17 cellular contexts compared by ENCODE assay signal in the genomic region with DNA sequence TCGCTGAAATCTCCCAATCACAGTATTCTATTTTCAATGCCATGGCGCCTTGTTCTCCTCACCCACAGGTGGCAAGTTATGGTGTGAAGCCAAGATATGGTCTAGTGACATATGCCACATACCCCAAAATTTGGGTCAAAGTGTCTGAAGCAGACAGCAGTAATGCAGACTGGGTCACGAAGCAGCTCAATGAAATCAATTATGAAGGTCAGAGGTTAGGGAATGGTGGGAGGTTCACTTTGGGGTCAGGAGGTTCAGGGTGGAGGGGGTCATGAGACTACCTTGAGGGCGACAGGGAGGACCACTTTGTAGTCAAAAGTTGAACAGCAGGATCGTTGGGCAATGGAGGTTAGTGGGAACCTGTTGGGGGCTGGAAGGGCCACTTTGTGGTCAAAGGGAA. TPM values are rescaled to one million over a fixed set of nuclear protein-coding genes. Genes with fewer than 3 reads are reported as not detected.
"Had no signal": no experiment of that assay in that cellular context is flagged by ENCODE, and none has a peak within 500 bp of the region (broad histone marks: within the 10 kb centered on the region; RNA-seq: fewer than 3 reads in every experiment).

No MANE protein-coding gene starts in this region.

- H3K4me3 ChIP-seq: cardiac muscle cell, dorsolateral prefrontal cortex, gastrocnemius medialis, heart left ventricle, lower lobe of right lung, pancreas, tibial artery had no signal

- H3K27me3 ChIP-seq: cardiac muscle cell, dorsolateral prefrontal cortex, pancreas, tibial artery had no signal

- H3K4me1 ChIP-seq: gastrocnemius medialis had no signal

- H3K4me3 Mint-ChIP-seq: activated naive CD8-positive, alpha-beta T cell treated with anti-CD3 and anti-CD28 coated beads, Interleukin-2, amount 50 U/mL, for 24 hours; activated T-helper 1 cell treated with anti-CD3 and anti-CD28 coated beads, Interleukin-12 subunit alpha, Interleukin-12 subunit beta, Interleukin-2, Interleukin-4 antibody, amounts not matched to agents 30 ng/mL and 10 ng/mL and 1 ng/mL, durations not matched to agents 14 hours and 24 hours and 36 hours; endodermal cell; mesothelial cell of epicardium; stimulated activated memory B cell treated with anti-CD40 and anti-IgM and Interleukin-4, amounts not matched to agents 10 μg/mL and 1 μg/mL and 100 μg/mL, for 72 hours had no signal

- DNase-seq: activated naive CD4-positive, alpha-beta T cell; activated naive CD8-positive, alpha-beta T cell treated with anti-CD3 and anti-CD28 coated beads, Interleukin-2, amount 50 U/mL, for 24 hours; dorsolateral prefrontal cortex; gastrocnemius medialis; heart left ventricle; lower lobe of right lung; pancreas; stimulated activated CD4-positive, alpha-beta T cell treated with anti-CD3 and anti-CD28 coated beads, Interleukin-2, amount 100 ng/mL, for 48 hours; T-helper 9 cell; tibial artery had no signal

- H3K4me1 Mint-ChIP-seq: endodermal cell, mesothelial cell of epicardium had no signal

- ATAC-seq: activated CD4-positive, CD25-positive, alpha-beta regulatory T cell treated with anti-CD3 and anti-CD28 coated beads, Interleukin-2, amount 50 U/mL, for 24 hours; activated naive CD8-positive, alpha-beta T cell treated with anti-CD3 and anti-CD28 coated beads, Interleukin-2, amount 50 U/mL, for 24 hours; gastrocnemius medialis; heart left ventricle; lower lobe of right lung; pancreas; stimulated activated memory B cell treated with anti-CD40 and anti-IgM and Interleukin-4, amounts not matched to agents 10 μg/mL and 1 μg/mL and 100 μg/mL, for 72 hours had no signal

- H3K9me3 Mint-ChIP-seq: activated naive CD8-positive, alpha-beta T cell treated with anti-CD3 and anti-CD28 coated beads, Interleukin-2, amount 50 U/mL, for 24 hours; activated T-helper 1 cell treated with anti-CD3 and anti-CD28 coated beads, Interleukin-12 subunit alpha, Interleukin-12 subunit beta, Interleukin-2, Interleukin-4 antibody, amounts not matched to agents 30 ng/mL and 10 ng/mL and 1 ng/mL, durations not matched to agents 14 hours and 24 hours and 36 hours; endodermal cell; mesothelial cell of epicardium; stimulated activated memory B cell treated with anti-CD40 and anti-IgM and Interleukin-4, amounts not matched to agents 10 μg/mL and 1 μg/mL and 100 μg/mL, for 72 hours had no signal

- H3K9me3 ChIP-seq: gastrocnemius medialis, heart left ventricle, lower lobe of right lung, pancreas, tibial artery had no signal

- H3K27ac ChIP-seq: cardiac muscle cell, gastrocnemius medialis, heart left ventricle, lower lobe of right lung, pancreas, tibial artery had no signal

- H3K27ac Mint-ChIP-seq: activated naive CD8-positive, alpha-beta T cell treated with anti-CD3 and anti-CD28 coated beads, Interleukin-2, amount 50 U/mL, for 24 hours; activated T-helper 1 cell treated with anti-CD3 and anti-CD28 coated beads, Interleukin-12 subunit alpha, Interleukin-12 subunit beta, Interleukin-2, Interleukin-4 antibody, amounts not matched to agents 30 ng/mL and 10 ng/mL and 1 ng/mL, durations not matched to agents 14 hours and 24 hours and 36 hours; endodermal cell; mesothelial cell of epicardium; stimulated activated memory B cell treated with anti-CD40 and anti-IgM and Interleukin-4, amounts not matched to agents 10 μg/mL and 1 μg/mL and 100 μg/mL, for 72 hours had no signal

RNA-seq across cellular contexts. Expression of gene CFB, which starts 2.4 kb away (rescaled TPM):
- total RNA-seq: activated CD8-positive, alpha-beta memory T cell treated with anti-CD3 and anti-CD28 coated beads for 36 hours had no signal
